8 cellular contexts compared by ENCODE assay signal in the genomic region with DNA sequence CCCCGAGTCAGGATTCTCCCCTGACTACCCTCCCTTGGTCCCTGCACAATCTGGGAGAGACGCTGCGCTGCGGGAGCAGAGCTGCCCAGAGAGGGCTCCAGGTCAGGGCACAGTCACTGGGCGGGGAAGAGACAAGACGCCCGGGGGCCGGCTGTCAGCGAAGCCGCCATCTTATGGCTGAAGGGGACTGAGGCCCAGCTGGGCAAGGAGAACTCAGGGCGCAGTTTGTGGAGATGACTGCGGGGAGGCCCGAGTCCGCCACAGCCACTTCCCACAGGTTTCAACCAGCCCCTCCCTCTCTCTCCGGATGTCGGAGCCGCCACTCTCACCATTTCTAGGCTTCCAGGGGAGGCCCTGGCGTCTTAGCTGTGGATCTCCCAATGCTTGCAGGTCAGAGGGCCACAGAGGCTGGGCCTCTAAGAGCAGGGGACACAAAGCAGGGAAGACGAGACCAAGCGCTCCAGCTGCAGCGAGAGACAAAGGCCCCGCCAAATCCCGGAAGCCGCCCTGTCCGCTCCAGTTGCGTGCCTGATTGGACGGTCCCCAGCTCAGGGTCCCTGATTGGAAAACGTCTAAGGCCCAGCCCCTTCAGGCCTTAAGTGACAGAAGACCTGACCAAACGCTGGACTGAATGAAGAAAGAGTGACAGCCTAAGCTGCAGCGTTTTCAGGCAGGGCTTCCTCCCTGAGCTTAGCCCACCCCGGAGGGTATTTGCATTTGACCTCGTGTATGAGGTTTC. TPM values are rescaled to one million over a fixed set of nuclear protein-coding genes. Genes with fewer than 3 reads are reported as not detected.
DNase-seq lines count a peak whose midpoint lies in the region; ATAC-seq and TF ChIP-seq lines count a peak whose summit lies in the region.

A gene (minus strand): TSS at position 484 of the 739 bp plus-strand sequence. CDS start 152 bp downstream, at position 332.

- intact Hi-C loops in activated CD4-positive, alpha-beta memory T cell treated with anti-CD3 and anti-CD28 coated beads for 36 hours (cut with micrococcal nuclease) = loop anchor here (1.0 to 5.0 kb wide), 5 partner anchors 24 to 837 kb away; a partner anchor contains a TSS
- intact Hi-C loops in right lobe of liver (cut with DNase I) = no loop called here

- H3K4me1 Mint-ChIP-seq in activated CD4-positive, alpha-beta memory T cell treated with anti-CD3 and anti-CD28 coated beads for 36 hours (ENCODE audit: low read depth) = peaks cover 9% of the 10 kb centered on the region

- peak; percentile 96 for ATAC-seq in GM19372 (IDR thresholded peaks at IDR 0.05; ENCODE audit: low read depth, unreplicated experiment)
- ATAC-seq in HG03521 (IDR thresholded peaks at IDR 0.05; ENCODE audit: unreplicated experiment) = peak; percentile 98
- ATAC-seq in right lobe of liver = peak; percentile 98 to 100 (median 98)

- peak; percentile 57 for TF ChIP-seq POLR2A in right lobe of liver (IDR thresholded peaks at IDR 0.05)

- no peaks in the 10 kb centered on the region for H3K27me3 Mint-ChIP-seq in activated CD4-positive, alpha-beta memory T cell treated with anti-CD3 and anti-CD28 coated beads for 36 hours

- peak within 1 kb of the TSS; percentile 94 for H3K4me3 Mint-ChIP-seq in activated CD4-positive, alpha-beta memory T cell treated with anti-CD3 and anti-CD28 coated beads for 36 hours

- peaks cover 27% of the 10 kb centered on the region for H3K36me3 Mint-ChIP-seq in activated CD4-positive, alpha-beta memory T cell treated with anti-CD3 and anti-CD28 coated beads for 36 hours

- H3K4me3 ChIP-seq in duodenal mucosa (ENCODE audit: low read depth in 1 of 2, low read length in 2 of 2) = peak within 1 kb of the TSS; percentile 85 to 89
- peak within 1 kb of the TSS; percentile 63 to 66 (median 66) for H3K4me3 ChIP-seq in right lobe of liver

- CTCF ChIA-PET in activated CD4-positive, alpha-beta memory T cell treated with anti-CD3 and anti-CD28 coated beads for 36 hours (lab: Charles Lee) = interaction anchor here (0.6 to 1.3 kb wide), 5 partner anchors 9 to 442 kb away, joined by 3 to 4 read pairs (median 3); no protein-coding TSS in a partner anchor

- peak; percentile 40 to 94 (median 86) for DNase-seq in C1 segment of cervical spinal cord (lab: John Stamatoyannopoulos, UW)
- DNase-seq in NCI-H82 treated with DMSO at 0.1 percent for 48 hours (lab: John Stamatoyannopoulos, UW; ENCODE audit: unreplicated experiment) = peak; percentile 94
- DNase-seq in activated CD4-positive, alpha-beta memory T cell treated with anti-CD3 and anti-CD28 coated beads for 36 hours = peak; percentile 94
- DNase-seq in right lobe of liver = peak; percentile 92 to 96 (median 94)
- DNase-seq in stimulated activated CD4-positive, alpha-beta T cell treated with anti-CD3 and anti-CD28 coated beads, Interleukin-4, amount 100 ng/mL, for 24 hours = peak; percentile 91

- H3K36me3 ChIP-seq in duodenal mucosa (ENCODE audit: control insufficient read depth in 1 of 2, insufficient read depth in 2 of 2, low read length in 2 of 2) (peaks cover 0 to 5% of the 10 kb centered on the region in 2 donors), right lobe of liver (no peaks in the 10 kb centered on the region)

- H3K9me3 ChIP-seq in duodenal mucosa (ENCODE audit: control insufficient read depth in 1 of 2, low read length in 2 of 2) = peaks cover 0 to 1% of the 10 kb centered on the region in 2 donors
- no peaks in the 10 kb centered on the region for H3K9me3 ChIP-seq in right lobe of liver

- peak within 1 kb of the TSS; percentile 50 for H3K27ac ChIP-seq in duodenal mucosa (ENCODE audit: low read depth, low read length)
- peak within 1 kb of the TSS; percentile 39 to 61 (median 56) for H3K27ac ChIP-seq in right lobe of liver

- no peaks in the 10 kb centered on the region for H3K27me3 ChIP-seq in duodenal mucosa (ENCODE audit: control insufficient read depth in 1 of 2, insufficient read depth in 2 of 2, low read length in 2 of 2)
- no peaks in the 10 kb centered on the region for H3K27me3 ChIP-seq in right lobe of liver

- 0% methylated on average over 14 of the region's 32 CpGs for WGBS in right lobe of liver (ENCODE audit: insufficient coverage, low coverage, low lambda C conversion rate, missing lambda C conversion rate)

- no peak for TF ChIP-seq CTCF in right lobe of liver (IDR thresholded peaks at IDR 0.05)

- peak within 1 kb of the TSS; percentile 59 to 66 for H3K9ac ChIP-seq in duodenal mucosa (ENCODE audit: low read depth in 1 of 2, low read length in 2 of 2)

- peaks cover 4% of the 10 kb centered on the region for H3K9me3 Mint-ChIP-seq in activated CD4-positive, alpha-beta memory T cell treated with anti-CD3 and anti-CD28 coated beads for 36 hours

- H3K4me1 ChIP-seq in duodenal mucosa (ENCODE audit: control insufficient read depth in 1 of 2, insufficient read depth in 2 of 2, low read length in 2 of 2) (no peaks in the 10 kb centered on the region), right lobe of liver (peaks cover 0 to 5% (median 0%) of the 10 kb centered on the region in 4 donors)

- POLR2A ChIA-PET in activated CD4-positive, alpha-beta memory T cell treated with anti-CD3 and anti-CD28 coated beads for 36 hours (lab: Charles Lee) = interaction anchor here (0.9 to 3.4 kb wide), 3 partner anchors 24 to 665 kb away, joined by 4 to 35 read pairs (median 15); a partner anchor contains a TSS

- peak within 1 kb of the TSS; percentile 92 for H3K27ac Mint-ChIP-seq in activated CD4-positive, alpha-beta memory T cell treated with anti-CD3 and anti-CD28 coated beads for 36 hours

RNA-seq across cellular contexts. Expression of the gene that starts here (rescaled TPM):
- total RNA-seq in activated CD4-positive, alpha-beta memory T cell treated with anti-CD3 and anti-CD28 coated beads for 36 hours = 10 to 100 TPM; 13.6 to 14.5 TPM
- 1 to 10 TPM in 2 of 6 experiments, under 1 TPM in 4; 0.37 to 3.2 (median 0.65) TPM for total RNA-seq in right lobe of liver

Comparison
In these comparisons a context has a peak if more than half of its experiments do, and no peak if none do; other contexts are left out.
1. Peak in every context shown above with its lines: DNase-seq, ATAC-seq, H3K4me3 ChIP-seq and H3K27ac ChIP-seq.